13 cellular contexts compared by ENCODE assay signal in the genomic region with DNA sequence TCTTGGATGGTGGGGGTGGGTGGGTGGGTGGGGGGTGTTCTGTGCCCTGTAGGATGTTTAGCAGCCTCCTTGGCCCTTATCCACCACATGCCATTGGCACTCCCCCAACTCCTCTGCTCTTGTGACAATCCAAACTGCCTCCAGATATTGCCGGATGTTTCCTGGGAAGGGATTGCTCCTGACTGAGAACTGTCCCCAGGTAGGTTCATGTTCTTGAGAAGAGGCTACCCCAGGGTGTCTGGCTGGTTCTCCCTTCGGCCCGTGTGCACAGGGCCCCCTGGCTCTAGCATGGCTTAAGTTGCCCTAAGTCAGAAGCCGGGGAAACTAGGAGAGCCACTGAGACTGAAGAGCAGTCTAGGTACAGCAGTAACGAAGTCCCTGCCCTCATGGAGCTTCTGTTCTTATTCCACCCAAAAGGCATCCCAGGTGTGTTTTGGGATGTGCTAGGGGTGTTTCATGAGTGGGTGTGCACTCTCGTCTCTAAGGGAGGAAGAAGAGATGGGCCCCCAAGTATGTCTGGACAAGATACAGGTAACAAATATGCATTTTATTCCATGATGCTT. TPM values are rescaled to one million over a fixed set of nuclear protein-coding genes. Genes with fewer than 3 reads are reported as not detected.
A peak's percentile ranks its signal among the peaks of the same experiment; 100 is the strongest.
DNase-seq lines count a peak whose midpoint lies in the region; ATAC-seq, FAIRE-seq and TF ChIP-seq lines count a peak whose summit lies in the region.
"Had no signal": no experiment of that assay in that cellular context is flagged by ENCODE, and none has a peak within 500 bp of the region (broad histone marks: within the 10 kb centered on the region; RNA-seq: fewer than 3 reads in every experiment).

No MANE protein-coding gene starts in this region.

- TF ChIP-seq CTCF in HFFc6 (IDR thresholded peaks at IDR 0.05) (no peak), K562 (IDR thresholded peaks at IDR 0.05 in 2 of 3, conservative IDR thresholded peaks at IDR 0.05 in 1 of 3; ENCODE audit: insufficient read depth in 2 of 3, low read depth in 1 of 3, low read length in 3 of 3) (no peak), HepG2 (CRISPR knock-in tag; IDR thresholded peaks at IDR 0.05) (no peak)

- no peaks in the 10 kb centered on the region for H3K27me3 ChIP-seq in K562 (ENCODE audit: control insufficient read depth in 2 of 2, insufficient read depth in 2 of 2, low read length in 2 of 2)
- no peaks in the 10 kb centered on the region for H3K27me3 ChIP-seq in HepG2 (ENCODE audit: control insufficient read depth in 1 of 2, insufficient read depth in 2 of 2, low read length in 2 of 2)
- H3K27me3 ChIP-seq in small intestine (ENCODE audit: control insufficient read depth in 2 of 2, insufficient read depth in 2 of 2, low read length in 2 of 2), result no peaks in the 10 kb centered on the region

- CTCF ChIA-PET in K562 (lab: Yijun Ruan, JAX; ENCODE audit: low intra/inter-chr PET ratio), result no interaction called here
- CTCF ChIA-PET in HepG2 (lab: Yijun Ruan, JAX; ENCODE audit: low intra/inter-chr PET ratio, low total read pairs), result no interaction called here

- no peak overlapping the region for H3K27ac ChIP-seq in K562 (ENCODE audit: extremely low read depth, low read depth, low read length)
- no peak overlapping the region for H3K27ac ChIP-seq in HepG2 (ENCODE audit: extremely low read length, insufficient read depth, low read length)
- H3K27ac ChIP-seq in temporal lobe (ENCODE audit: low read depth, low read length), result peak overlapping the region; percentile 88
- no peak overlapping the region for H3K27ac ChIP-seq in small intestine (ENCODE audit: low read depth in 1 of 2, low read length in 1 of 2)
- H3K27ac ChIP-seq: WERI-Rb-1 had no signal

- H3K4me1 ChIP-seq in K562 (replicated peaks in 1 of 2; ENCODE audit: control insufficient read depth in 2 of 2, insufficient read depth in 2 of 2, low read length in 2 of 2) (no peaks in the 10 kb centered on the region; a peak in 1 of 5 replicates), HepG2 (ENCODE audit: insufficient read depth, low read length) (peaks cover 48% of the 10 kb centered on the region), small intestine (ENCODE audit: control insufficient read depth in 2 of 2, insufficient read depth in 1 of 2, low read depth in 1 of 2, low read length in 1 of 2) (no peaks in the 10 kb centered on the region)

- no peak overlapping the region for H2AFZ ChIP-seq in K562 (ENCODE audit: low read depth, low read length)
- no peak overlapping the region for H2AFZ ChIP-seq in HepG2 (ENCODE audit: low read length)

- peak overlapping the region; percentile 54; the same call in 1 of the 2 replicates for H3K27ac Mint-ChIP-seq in HFFc6

- 46% methylated on average over 6 of the region's 6 CpGs for WGBS in K562 (ENCODE audit: insufficient coverage, low coverage, missing lambda C conversion rate)
- 49% methylated on average over 3 of the region's 6 CpGs for WGBS in HepG2 (ENCODE audit: low lambda C conversion rate)
- WGBS in small intestine, 3 donors, result 79 to 82% (median 80%) methylated on average over 6 of the region's 6 CpGs

- DNase-seq in HFFc6 (no peak), K562 (ENCODE audit: extremely low read depth in 1 of 4, low spot score in 3 of 4) (no peak), HepG2 (ENCODE audit: low spot score) (no peak), small intestine (no peak), AML-193 (lab: John Stamatoyannopoulos, UW) (no peak)
- DNase-seq in stimulated activated CD4-positive, alpha-beta T cell treated with anti-CD3 and anti-CD28 coated beads, Interleukin-4, amount 100 ng/mL, for 1 hour, result no peak
- DNase-seq: activated T-cell treated with anti-CD3 and anti-CD28 coated beads, Interleukin-2, amount 50 U/mL, for 1 hour; glutamatergic neuron; PC-3; WERI-Rb-1 had no signal

- TF ChIP-seq POLR2A in K562 (conservative IDR thresholded peaks at IDR 0.05), result no peak
- TF ChIP-seq POLR2A in HepG2 (IDR thresholded peaks at IDR 0.05; ENCODE audit: insufficient read depth in 1 of 2, low read depth in 2 of 2, low read length in 2 of 2), result no peak

- H3K79me2 ChIP-seq in K562 (ENCODE audit: control insufficient read depth, insufficient read depth, low read length), result no peaks in the 10 kb centered on the region
- H3K79me2 ChIP-seq in HepG2 (ENCODE audit: insufficient read depth, low read length), result no peaks in the 10 kb centered on the region

- H3K4me2 ChIP-seq in K562 (ENCODE audit: insufficient read depth, low read length) (no peak overlapping the region), HepG2 (ENCODE audit: low read depth, low read length) (peak overlapping the region; percentile 81)

- no peaks in the 10 kb centered on the region for H3K9me3 ChIP-seq in K562 (replicated peaks; ENCODE audit: control insufficient read depth, insufficient read depth, low read depth, low read length)
- no peaks in the 10 kb centered on the region for H3K9me3 ChIP-seq in HepG2 (ENCODE audit: low read length)
- H3K9me3 ChIP-seq in small intestine (ENCODE audit: control insufficient read depth, low read depth), result no peaks in the 10 kb centered on the region

- H3K9me1 ChIP-seq in K562 (ENCODE audit: control insufficient read depth, insufficient read depth, low read length), result no peaks in the 10 kb centered on the region

- H3K36me3 ChIP-seq in K562 (ENCODE audit: control insufficient read depth, insufficient read depth, low read length), result no peaks in the 10 kb centered on the region
- H3K36me3 ChIP-seq in HepG2 (replicated peaks in 1 of 2; ENCODE audit: control insufficient read depth in 1 of 2, insufficient read depth in 2 of 2, low read length in 2 of 2), result no peaks in the 10 kb centered on the region
- no peaks in the 10 kb centered on the region for H3K36me3 ChIP-seq in small intestine (ENCODE audit: control insufficient read depth in 2 of 2, insufficient read depth in 2 of 2, low read length in 2 of 2)
- H3K36me3 ChIP-seq: WERI-Rb-1 had no signal

- POLR2A ChIA-PET in K562 (lab: Yijun Ruan, JAX), result no interaction called here
- POLR2A ChIA-PET in HepG2 (lab: Yijun Ruan, JAX), result interaction anchor here (1.1 kb wide), 1 partner anchor 48 kb away, joined by 4 read pairs; no protein-coding TSS in a partner anchor

- H3K27me3 Mint-ChIP-seq in HFFc6 (ENCODE audit: insufficient read depth), result no peaks in the 10 kb centered on the region; the same call in 1 of the 2 replicates

- in situ Hi-C loops in K562 (cut with MboI) (no loop called here), HepG2 (cut with HindIII; ENCODE audit: extremely low pct_ligation_motif_present, low pct_unique_long_range_greater_than_20kb) (no loop called here)

- FAIRE-seq in K562 (lab: Jason Lieb, UNC), result no peak
- no peak for FAIRE-seq in HepG2 (lab: Jason Lieb, UNC)
- FAIRE-seq in small intestine (lab: Jason Lieb, UNC), result no peak
- FAIRE-seq: colon had no signal

- H3K4me3 ChIP-seq in K562, result no peak overlapping the region
- H3K4me3 ChIP-seq in HepG2 (replicated peaks in 1 of 3; ENCODE audit: insufficient read depth in 1 of 3, low read depth in 2 of 3, low read length in 3 of 3), result 0 out of 6 replicates have a peak overlapping the region, but pooled peaks of 1 of the 3 experiments have one; percentile 63
- H3K4me3 ChIP-seq in small intestine (ENCODE audit: low read depth in 1 of 2, low read length in 2 of 2), result no peak overlapping the region

- peaks cover 37% of the 10 kb centered on the region for H3K4me1 Mint-ChIP-seq in HFFc6 (ENCODE audit: low read depth)

- H3K9ac ChIP-seq in K562 (ENCODE audit: insufficient read depth in 1 of 2, low read depth in 2 of 2, low read length in 2 of 2) (no peak overlapping the region), HepG2 (ENCODE audit: insufficient read depth, low read depth, low read length) (no peak overlapping the region)

- no peaks in the 10 kb centered on the region for H4K20me1 ChIP-seq in K562 (replicated peaks; ENCODE audit: control insufficient read depth, insufficient read depth, low read length)
- no peaks in the 10 kb centered on the region for H4K20me1 ChIP-seq in HepG2 (ENCODE audit: insufficient read depth, low read length)

- H3K36me3 Mint-ChIP-seq in HFFc6 (ENCODE audit: low read depth), result no peaks in the 10 kb centered on the region

- ATAC-seq in K562 (no peak), HepG2 (no peak; the same call in 2 of the 3 replicates), GM21717 (IDR thresholded peaks at IDR 0.05; ENCODE audit: unreplicated experiment) (no peak)
- ATAC-seq: PC-3 had no signal

- TF ChIP-seq RAD21 in K562 (CRISPR knock-in tag; conservative IDR thresholded peaks at IDR 0.05 in 1 of 2, IDR thresholded peaks at IDR 0.05 in 1 of 2) (no peak), HepG2 (CRISPR knock-in tag; IDR thresholded peaks at IDR 0.05) (no peak)

- intact Hi-C loops in K562 (cut with micrococcal nuclease) (no loop called here), HepG2 (cut with micrococcal nuclease; ENCODE audit: unreplicated experiment) (no loop called here)

- BruUV-seq in K562 (replicated peaks; lab: Mats Ljungman, UMichigan) (no TSS peak), HepG2 (replicated peaks; lab: Mats Ljungman, UMichigan) (no TSS peak)

- no peak overlapping the region for H3K4me3 Mint-ChIP-seq in HFFc6

- no peaks in the 10 kb centered on the region for H3K9me3 Mint-ChIP-seq in HFFc6

- no peak for TF ChIP-seq EP300 in K562 (IDR thresholded peaks at IDR 0.05; ENCODE audit: low read length)
- no peak for TF ChIP-seq EP300 in HepG2 (IDR thresholded peaks at IDR 0.05; ENCODE audit: low read depth in 2 of 2, low read length in 2 of 2)
- no peak for TF ChIP-seq EP300 in HepG2 (CRISPR knock-in tag; IDR thresholded peaks at IDR 0.05; ENCODE audit: borderline replicate concordance)

RNA-seq across cellular contexts. Expression of gene THRAP3, which starts 19.8 kb away (rescaled TPM):
- total RNA-seq in HFFc6 (2021; fragmentation: NEBNext Ultra II Directional; extraction: Animal tissue kit (Norgen Biotek cat#: 25700)), result 100 to 1,000 TPM; 116 to 126 (median 121) TPM
- total RNA-seq in K562 (2011; cell fraction: chromatin; rRNA removed; ENCODE audit: low replicate concordance), result 53.3 and 99.3 TPM in 2 replicates
- 40.0 and 45.4 TPM in 2 replicates for total RNA-seq in K562 (2011; cell fraction: nucleolus; rRNA removed)
- 40.3 and 53.6 TPM in 2 replicates for total RNA-seq in K562 (2011; cell fraction: nucleoplasm; rRNA removed)
- total RNA-seq in K562 (2014; rRNA removed) (67.9 and 70.5 TPM in 2 replicates), K562 (2014; rRNA removed; fragmentation: Illumina TruSeq; extraction: Trizol) (100 and 118 TPM in 2 replicates), K562 (2015; rRNA removed; fragmentation: Illumina TruSeq; extraction: Trizol) (125 and 128 TPM in 2 replicates), K562 (2021) (107 and 123 TPM in 2 replicates), HepG2 (2016; rRNA removed; fragmentation: Illumina TruSeq; extraction: Trizol) (92.6 and 127 TPM in 2 replicates), temporal lobe (69.8 TPM)
- polyA plus RNA-seq in K562 (2011; rRNA removed) (101 and 113 TPM in 2 replicates), K562 (2014; fragmentation: Illumina TruSeq; extraction: Trizol) (133 TPM in 2 replicates), K562 (2014; fragmentation: Nextera tagmentation; extraction: Ambion mirVana) (100 to 1,000 TPM in 1 of 2 experiments, 10 to 100 TPM in 1; 66.2 to 135 TPM), K562 (2014; rRNA removed) (76.9 and 99.0 TPM in 2 replicates), HepG2 (2011; rRNA removed) (45.0 and 48.3 TPM in 2 replicates), small intestine (10 to 100 TPM; 25.9 to 41.0 (median 29.1) TPM)
- 36.7 and 54.3 TPM in 2 replicates for polyA plus RNA-seq in K562 (2011; cell fraction: cytosol; rRNA removed)
- 58.5 and 65.3 TPM in 2 replicates for polyA plus RNA-seq in K562 (2011; cell fraction: nucleus; rRNA removed)
- polyA plus RNA-seq in K562 (2012), result 61.1 and 64.3 TPM in 2 replicates
- polyA minus RNA-seq in K562 (2011; rRNA and poly(A)+ RNA removed), result 180 TPM in 2 replicates
- polyA minus RNA-seq in K562 (2011; cell fraction: cytosol; rRNA and poly(A)+ RNA removed), result 49.1 and 81.3 TPM in 2 replicates
- 29.9 and 65.6 TPM in 2 replicates for polyA minus RNA-seq in K562 (2011; cell fraction: nucleus; rRNA and poly(A)+ RNA removed)
- total RNA-seq in HepG2 (2016; cell fraction: cytosol; rRNA removed; fragmentation: Illumina TruSeq; extraction: Trizol; ENCODE audit: low read depth), result 4.4 and 4.8 TPM in 2 replicates
- total RNA-seq in HepG2 (2016; cell fraction: insoluble cytoplasmic fraction; rRNA removed; fragmentation: Illumina TruSeq; extraction: Trizol), result 91.8 and 120 TPM in 2 replicates
- total RNA-seq in HepG2 (2016; cell fraction: membrane; rRNA removed; fragmentation: Illumina TruSeq; extraction: Trizol), result 17.0 and 19.1 TPM in 2 replicates
- 65.3 and 66.9 TPM in 2 replicates for total RNA-seq in HepG2 (2016; cell fraction: nucleus; rRNA removed; fragmentation: Illumina TruSeq; extraction: Trizol)
- polyA plus RNA-seq in HepG2 (2011; cell fraction: cytosol; rRNA removed), result 24.6 and 36.8 TPM in 2 replicates
- 24.7 and 31.6 TPM in 2 replicates for polyA plus RNA-seq in HepG2 (2011; cell fraction: nucleus; rRNA removed)
- 42.6 and 51.5 TPM in 2 replicates for polyA plus RNA-seq in HepG2 (2012)
- 2.2 and 2.7 TPM in 2 replicates for polyA plus RNA-seq in HepG2 (2016; cell fraction: cytosol; fragmentation: Illumina TruSeq; extraction: Trizol; ENCODE audit: low read depth)
- polyA plus RNA-seq in HepG2 (2016; cell fraction: insoluble cytoplasmic fraction; fragmentation: Illumina TruSeq; extraction: Trizol; ENCODE audit: low read depth), result 84.9 and 85.0 TPM in 2 replicates
- 6.4 and 7.9 TPM in 2 replicates for polyA plus RNA-seq in HepG2 (2016; cell fraction: membrane; fragmentation: Illumina TruSeq; extraction: Trizol; ENCODE audit: low read depth)
- polyA plus RNA-seq in HepG2 (2016; cell fraction: nucleus; fragmentation: Illumina TruSeq; extraction: Trizol; ENCODE audit: insufficient read depth, low read depth), result 72.6 and 82.4 TPM in 2 replicates
- 52.7 and 91.8 TPM in 2 replicates for polyA minus RNA-seq in HepG2 (2011; rRNA and poly(A)+ RNA removed; ENCODE audit: low replicate concordance)
- polyA minus RNA-seq in HepG2 (2011; cell fraction: cytosol; rRNA and poly(A)+ RNA removed), result 53.5 and 56.4 TPM in 2 replicates
- polyA minus RNA-seq in HepG2 (2011; cell fraction: nucleus; rRNA and poly(A)+ RNA removed), result 36.8 and 66.3 TPM in 2 replicates

RNA-seq across cellular contexts. Expression of gene MAP7D1, which starts 48.5 kb away (rescaled TPM):
- total RNA-seq in HFFc6 (2021; fragmentation: NEBNext Ultra II Directional; extraction: Animal tissue kit (Norgen Biotek cat#: 25700)), result 100 to 1,000 TPM; 202 to 234 (median 210) TPM
- 28.8 and 80.6 TPM in 2 replicates for total RNA-seq in K562 (2011; cell fraction: chromatin; rRNA removed; ENCODE audit: low replicate concordance)
- total RNA-seq in K562 (2011; cell fraction: nucleolus; rRNA removed), result 47.5 and 62.2 TPM in 2 replicates
- total RNA-seq in K562 (2011; cell fraction: nucleoplasm; rRNA removed), result 37.8 and 52.2 TPM in 2 replicates
- total RNA-seq in K562 (2014; rRNA removed) (72.8 and 74.4 TPM in 2 replicates), K562 (2014; rRNA removed; fragmentation: Illumina TruSeq; extraction: Trizol) (17.4 and 20.8 TPM in 2 replicates), K562 (2015; rRNA removed; fragmentation: Illumina TruSeq; extraction: Trizol) (34.5 and 37.8 TPM in 2 replicates), K562 (2021) (101 and 108 TPM in 2 replicates), HepG2 (2016; rRNA removed; fragmentation: Illumina TruSeq; extraction: Trizol) (5.5 and 7.2 TPM in 2 replicates), temporal lobe (52.9 TPM)
- polyA plus RNA-seq in K562 (2011; rRNA removed) (17.2 and 18.4 TPM in 2 replicates), K562 (2014; fragmentation: Illumina TruSeq; extraction: Trizol) (49.2 and 53.7 TPM in 2 replicates), K562 (2014; fragmentation: Nextera tagmentation; extraction: Ambion mirVana) (1 to 10 TPM; 3.6 to 4.4 TPM), K562 (2014; rRNA removed) (53.8 and 54.7 TPM in 2 replicates), HepG2 (2011; rRNA removed) (5.6 and 6.8 TPM in 2 replicates), small intestine (10 to 100 TPM; 37.4 to 58.6 (median 47.9) TPM)
- polyA plus RNA-seq in K562 (2011; cell fraction: cytosol; rRNA removed), result 14.6 and 28.7 TPM in 2 replicates
- 34.1 and 46.2 TPM in 2 replicates for polyA plus RNA-seq in K562 (2011; cell fraction: nucleus; rRNA removed)
- polyA plus RNA-seq in K562 (2012), result 51.5 and 56.5 TPM in 2 replicates
- polyA minus RNA-seq in K562 (2011; rRNA and poly(A)+ RNA removed), result 8.2 and 9.2 TPM in 2 replicates
- polyA minus RNA-seq in K562 (2011; cell fraction: cytosol; rRNA and poly(A)+ RNA removed), result 31.8 and 55.1 TPM in 2 replicates
- polyA minus RNA-seq in K562 (2011; cell fraction: nucleus; rRNA and poly(A)+ RNA removed), result 13.1 and 14.8 TPM in 2 replicates
- 2.9 and 3.9 TPM in 2 replicates for total RNA-seq in HepG2 (2016; cell fraction: cytosol; rRNA removed; fragmentation: Illumina TruSeq; extraction: Trizol; ENCODE audit: low read depth)
- 6.3 and 7.8 TPM in 2 replicates for total RNA-seq in HepG2 (2016; cell fraction: insoluble cytoplasmic fraction; rRNA removed; fragmentation: Illumina TruSeq; extraction: Trizol)
- 4.2 TPM in 2 replicates for total RNA-seq in HepG2 (2016; cell fraction: membrane; rRNA removed; fragmentation: Illumina TruSeq; extraction: Trizol)
- 6.1 and 7.9 TPM in 2 replicates for total RNA-seq in HepG2 (2016; cell fraction: nucleus; rRNA removed; fragmentation: Illumina TruSeq; extraction: Trizol)
- polyA plus RNA-seq in HepG2 (2011; cell fraction: cytosol; rRNA removed), result 4.7 and 5.2 TPM in 2 replicates
- polyA plus RNA-seq in HepG2 (2011; cell fraction: nucleus; rRNA removed), result 14.7 and 14.9 TPM in 2 replicates
- polyA plus RNA-seq in HepG2 (2012), result 7.7 and 14.1 TPM in 2 replicates
- polyA plus RNA-seq in HepG2 (2016; cell fraction: cytosol; fragmentation: Illumina TruSeq; extraction: Trizol; ENCODE audit: low read depth), result 1.7 and 2.4 TPM in 2 replicates
- 14.2 and 15.7 TPM in 2 replicates for polyA plus RNA-seq in HepG2 (2016; cell fraction: insoluble cytoplasmic fraction; fragmentation: Illumina TruSeq; extraction: Trizol; ENCODE audit: low read depth)
- 4.5 and 4.6 TPM in 2 replicates for polyA plus RNA-seq in HepG2 (2016; cell fraction: membrane; fragmentation: Illumina TruSeq; extraction: Trizol; ENCODE audit: low read depth)
- polyA plus RNA-seq in HepG2 (2016; cell fraction: nucleus; fragmentation: Illumina TruSeq; extraction: Trizol; ENCODE audit: insufficient read depth, low read depth), result 19.3 and 21.5 TPM in 2 replicates
- polyA minus RNA-seq in HepG2 (2011; rRNA and poly(A)+ RNA removed; ENCODE audit: low replicate concordance), result 8.3 and 16.3 TPM in 2 replicates
- polyA minus RNA-seq in HepG2 (2011; cell fraction: cytosol; rRNA and poly(A)+ RNA removed), result 6.0 and 8.5 TPM in 2 replicates
- polyA minus RNA-seq in HepG2 (2011; cell fraction: nucleus; rRNA and poly(A)+ RNA removed), result 4.0 and 7.2 TPM in 2 replicates

RNA-seq across cellular contexts. Expression of gene TRAPPC3, which starts 55.1 kb away (rescaled TPM):
- total RNA-seq in HFFc6 (2021; fragmentation: NEBNext Ultra II Directional; extraction: Animal tissue kit (Norgen Biotek cat#: 25700)), result 10 to 100 TPM; 76.6 to 93.4 (median 78.6) TPM
- total RNA-seq in K562 (2011; cell fraction: chromatin; rRNA removed; ENCODE audit: low replicate concordance), result 60.6 and 88.2 TPM in 2 replicates
- 67.4 and 71.0 TPM in 2 replicates for total RNA-seq in K562 (2011; cell fraction: nucleolus; rRNA removed)
- total RNA-seq in K562 (2011; cell fraction: nucleoplasm; rRNA removed), result 76.7 and 96.0 TPM in 2 replicates
- total RNA-seq in K562 (2014; rRNA removed), result 132 and 141 TPM in 2 replicates
- 109 and 114 TPM in 2 replicates for total RNA-seq in K562 (2014; rRNA removed; fragmentation: Illumina TruSeq; extraction: Trizol)
- total RNA-seq in K562 (2015; rRNA removed; fragmentation: Illumina TruSeq; extraction: Trizol), result 112 and 115 TPM in 2 replicates
- 83.4 and 90.9 TPM in 2 replicates for total RNA-seq in K562 (2021)
- 128 and 141 TPM in 2 replicates for polyA plus RNA-seq in K562 (2011; rRNA removed)
- 75.6 and 128 TPM in 2 replicates for polyA plus RNA-seq in K562 (2011; cell fraction: cytosol; rRNA removed)
- 80.4 and 107 TPM in 2 replicates for polyA plus RNA-seq in K562 (2011; cell fraction: nucleus; rRNA removed)
- polyA plus RNA-seq in K562 (2012), result 109 and 110 TPM in 2 replicates
- polyA plus RNA-seq in K562 (2014; fragmentation: Illumina TruSeq; extraction: Trizol), result 127 and 140 TPM in 2 replicates
- polyA plus RNA-seq in K562 (2014; fragmentation: Nextera tagmentation; extraction: Ambion mirVana), result 10 to 100 TPM; 20.6 to 41.8 TPM
- 119 and 142 TPM in 2 replicates for polyA plus RNA-seq in K562 (2014; rRNA removed)
- polyA minus RNA-seq in K562 (2011; rRNA and poly(A)+ RNA removed), result 47.8 and 54.0 TPM in 2 replicates
- polyA minus RNA-seq in K562 (2011; cell fraction: cytosol; rRNA and poly(A)+ RNA removed), result 29.4 and 32.5 TPM in 2 replicates
- 18.6 and 31.1 TPM in 2 replicates for polyA minus RNA-seq in K562 (2011; cell fraction: nucleus; rRNA and poly(A)+ RNA removed)
- total RNA-seq in HepG2 (2016; rRNA removed; fragmentation: Illumina TruSeq; extraction: Trizol), result 62.4 and 66.7 TPM in 2 replicates
- total RNA-seq in HepG2 (2016; cell fraction: cytosol; rRNA removed; fragmentation: Illumina TruSeq; extraction: Trizol; ENCODE audit: low read depth), result 33.8 and 35.1 TPM in 2 replicates
- 67.4 and 70.9 TPM in 2 replicates for total RNA-seq in HepG2 (2016; cell fraction: insoluble cytoplasmic fraction; rRNA removed; fragmentation: Illumina TruSeq; extraction: Trizol)
- total RNA-seq in HepG2 (2016; cell fraction: membrane; rRNA removed; fragmentation: Illumina TruSeq; extraction: Trizol), result 51.3 and 59.4 TPM in 2 replicates
- 32.1 and 40.4 TPM in 2 replicates for total RNA-seq in HepG2 (2016; cell fraction: nucleus; rRNA removed; fragmentation: Illumina TruSeq; extraction: Trizol)
- 48.0 and 53.7 TPM in 2 replicates for polyA plus RNA-seq in HepG2 (2011; rRNA removed)
- 54.6 and 63.8 TPM in 2 replicates for polyA plus RNA-seq in HepG2 (2011; cell fraction: cytosol; rRNA removed)
- polyA plus RNA-seq in HepG2 (2011; cell fraction: nucleus; rRNA removed), result 23.5 and 23.9 TPM in 2 replicates
- polyA plus RNA-seq in HepG2 (2012), result 39.6 and 48.9 TPM in 2 replicates
- 32.8 and 40.4 TPM in 2 replicates for polyA plus RNA-seq in HepG2 (2016; cell fraction: cytosol; fragmentation: Illumina TruSeq; extraction: Trizol; ENCODE audit: low read depth)
- 70.8 and 86.6 TPM in 2 replicates for polyA plus RNA-seq in HepG2 (2016; cell fraction: insoluble cytoplasmic fraction; fragmentation: Illumina TruSeq; extraction: Trizol; ENCODE audit: low read depth)
- polyA plus RNA-seq in HepG2 (2016; cell fraction: membrane; fragmentation: Illumina TruSeq; extraction: Trizol; ENCODE audit: low read depth), result 45.9 and 53.3 TPM in 2 replicates
- 58.4 and 69.5 TPM in 2 replicates for polyA plus RNA-seq in HepG2 (2016; cell fraction: nucleus; fragmentation: Illumina TruSeq; extraction: Trizol; ENCODE audit: insufficient read depth, low read depth)
- polyA minus RNA-seq in HepG2 (2011; rRNA and poly(A)+ RNA removed; ENCODE audit: low replicate concordance), result 12.2 and 41.8 TPM in 2 replicates
- polyA minus RNA-seq in HepG2 (2011; cell fraction: cytosol; rRNA and poly(A)+ RNA removed), result 16.1 and 26.3 TPM in 2 replicates
- polyA minus RNA-seq in HepG2 (2011; cell fraction: nucleus; rRNA and poly(A)+ RNA removed), result 10.3 and 14.2 TPM in 2 replicates
- 40.8 TPM for total RNA-seq in temporal lobe
- polyA plus RNA-seq in small intestine, result 10 to 100 TPM; 70.7 to 90.5 (median 72.5) TPM
